23 cellular contexts compared by ENCODE assay signal in genomic region chr9:114771901-114772300, GRCh38. TPM values are rescaled to one million over a fixed set of nuclear protein-coding genes. Genes with fewer than 3 reads are reported as not detected.
A peak's percentile ranks its signal among the peaks of the same experiment; 100 is the strongest.
DNase-seq lines count a peak whose midpoint lies in the region; ATAC-seq and TF ChIP-seq lines count a peak whose summit lies in the region.
"Had no signal": no experiment of that assay in that cellular context is flagged by ENCODE, and none has a peak within 500 bp of the region (broad histone marks: within the 10 kb centered on the region; RNA-seq: fewer than 3 reads in every experiment).

No MANE protein-coding gene starts in this region.

- intact Hi-C loops in right lobe of liver (cut with DNase I): no loop called here

- no peak overlapping the region for H2AFZ ChIP-seq in Karpas-422 (ENCODE audit: low read length)
- H2AFZ ChIP-seq in MM.1S (ENCODE audit: low read length): no peak overlapping the region
- H2AFZ ChIP-seq: GM23338 had no signal

- peaks cover 21% of the 10 kb centered on the region for H3F3A ChIP-seq in MM.1S (ENCODE audit: insufficient read depth, low read length)

- no peaks in the 10 kb centered on the region for H3K27me3 ChIP-seq in Karpas-422 (ENCODE audit: low read length)
- H3K27me3 ChIP-seq in MM.1S (replicated peaks; ENCODE audit: insufficient read depth, low read length): no peaks in the 10 kb centered on the region
- no peaks in the 10 kb centered on the region for H3K27me3 ChIP-seq in right lobe of liver
- H3K27me3 ChIP-seq: Peyer's patch, SJSA1 had no signal

- ATAC-seq in right lobe of liver: no peak
- ATAC-seq in GM21390 (IDR thresholded peaks at IDR 0.05; ENCODE audit: unreplicated experiment): no peak
- ATAC-seq: GM12878, GM23338, HCT116, Right ventricle myocardium inferior had no signal

- TF ChIP-seq CTCF in epithelial cell of esophagus (IDR thresholded peaks at IDR 0.05; ENCODE audit: insufficient read depth, low read depth, low read length, missing control alignments): no peak
- no peak for TF ChIP-seq CTCF in MM.1S (IDR thresholded peaks at IDR 0.05; ENCODE audit: low read length)
- no peak for TF ChIP-seq CTCF in right lobe of liver (IDR thresholded peaks at IDR 0.05)

- WGBS in right lobe of liver (ENCODE audit: insufficient coverage, low coverage, low lambda C conversion rate, missing lambda C conversion rate): 75% methylated on average over 6 of the region's 6 CpGs

- H4K20me1 ChIP-seq in Karpas-422 (ENCODE audit: insufficient read depth, low read depth, low read length) (no peaks in the 10 kb centered on the region), MM.1S (ENCODE audit: insufficient read depth, low read length) (no peaks in the 10 kb centered on the region)

- H3K4me2 ChIP-seq in Karpas-422 (ENCODE audit: low read depth, low read length, poor library complexity, severe bottlenecking) (peak overlapping the region; percentile 34), MM.1S (ENCODE audit: low read depth, low read length) (no peak overlapping the region)
- H3K4me2 ChIP-seq: GM23338 had no signal

- no peaks in the 10 kb centered on the region for H3K36me3 ChIP-seq in Karpas-422 (ENCODE audit: insufficient read depth, low read length)
- H3K36me3 ChIP-seq in MM.1S (replicated peaks; ENCODE audit: insufficient read depth, low read length): no peaks in the 10 kb centered on the region
- H3K36me3 ChIP-seq in right lobe of liver: no peaks in the 10 kb centered on the region
- H3K36me3 ChIP-seq: Peyer's patch, SJSA1 had no signal

- H3K79me2 ChIP-seq in Karpas-422 (ENCODE audit: low read length) (no peaks in the 10 kb centered on the region), MM.1S (ENCODE audit: low read length) (no peaks in the 10 kb centered on the region)

- TF ChIP-seq POLR2A in right lobe of liver (IDR thresholded peaks at IDR 0.05): no peak

- H3K9ac ChIP-seq in Karpas-422 (ENCODE audit: low read length): no peak overlapping the region
- H3K9ac ChIP-seq in MM.1S (ENCODE audit: low read length): no peak overlapping the region

- H3K4me3 ChIP-seq in Karpas-422 (ENCODE audit: low read length): no peak overlapping the region
- H3K4me3 ChIP-seq in epithelial cell of esophagus (ENCODE audit: low read length): no peak overlapping the region
- H3K4me3 ChIP-seq in MM.1S (ENCODE audit: low read length): no peak overlapping the region
- no peak overlapping the region for H3K4me3 ChIP-seq in right lobe of liver
- H3K4me3 ChIP-seq: GM12878, GM23338, Peyer's patch, SJSA1 had no signal

- peak overlapping the region; percentile 89 for H3K27ac ChIP-seq in Karpas-422 (ENCODE audit: low read length)
- no peak overlapping the region for H3K27ac ChIP-seq in MM.1S (ENCODE audit: low read length)
- H3K27ac ChIP-seq in right lobe of liver: no peak overlapping the region
- H3K27ac ChIP-seq: Peyer's patch, SJSA1 had no signal

- DNase-seq in EH (ENCODE audit: low read depth) (peak; percentile 4), Karpas-422 (no peak), amniotic epithelial cell (ENCODE audit: low read depth) (peak; percentile 59), epithelial cell of esophagus (ENCODE audit: low read depth) (peak; percentile 75), MM.1S (no peak), right lobe of liver (no peak)
- no peak for DNase-seq in activated CD4-positive, alpha-beta T cell treated with anti-CD3 and anti-CD28 coated beads, Interleukin-2, amount 50 U/mL, for 4 hours
- DNase-seq: DMS53; EL; NCI-H1105; NCI-H146; NCI-H2029 treated with DMSO at 0.1 percent for 48 hours; NCI-H345; NCI-H524; NCI-H774; NK-92 treated with Interleukin-12 subunit alpha and Interleukin-12 subunit beta, amount 100 ng/mL, for 24 hours; Peyer's patch had no signal

- H3K4me1 ChIP-seq in Karpas-422 (ENCODE audit: low read length): peaks cover 76% of the 10 kb centered on the region
- H3K4me1 ChIP-seq in MM.1S (ENCODE audit: low read length): peaks cover 33% of the 10 kb centered on the region
- no peaks in the 10 kb centered on the region for H3K4me1 ChIP-seq in right lobe of liver
- H3K4me1 ChIP-seq: Peyer's patch, SJSA1 had no signal

- H3K9me3 ChIP-seq in Karpas-422 (ENCODE audit: low read length) (no peaks in the 10 kb centered on the region), MM.1S (replicated peaks; ENCODE audit: insufficient read depth, low read length) (no peaks in the 10 kb centered on the region), right lobe of liver (no peaks in the 10 kb centered on the region)
- H3K9me3 ChIP-seq: Peyer's patch, SJSA1 had no signal

- H3K9me2 ChIP-seq in Karpas-422 (replicated peaks; ENCODE audit: insufficient read depth, low read length) (no peaks in the 10 kb centered on the region), MM.1S (replicated peaks; ENCODE audit: insufficient read depth, low read length) (no peaks in the 10 kb centered on the region)

RNA-seq across cellular contexts. Expression of gene TNFSF15, which starts 33.9 kb away (rescaled TPM):
- total RNA-seq in Karpas-422 (2014; rRNA removed; shearing (Covaris generic); ENCODE audit: low replicate concordance): 20.6 and 32.5 TPM in 2 replicates
- total RNA-seq in right lobe of liver: under 1 TPM in 5 of 6 experiments, not detected in 1; 0.04 to 0.35 (median 0.06) TPM
- total RNA-seq: GM12878, SJSA1 had no signal

Comparison
In these comparisons a context has a peak if more than half of its experiments do, and no peak if none do; other contexts are left out.
1. DNase-seq: peak in EH (single experiment), amniotic epithelial cell (single experiment) and epithelial cell of esophagus (single experiment); none in Karpas-422 (single experiment), MM.1S (single experiment), right lobe of liver (0 of 3) and activated CD4-positive, alpha-beta T cell treated with anti-CD3 and anti-CD28 coated beads, Interleukin-2, amount 50 U/mL, for 4 hours (0 of 2).
2. RNA of gene TNFSF15, which starts 33.9 kb away (total RNA-seq): 20.6 to 32.5 TPM in Karpas-422; 0.04 to 0.35 TPM in right lobe of liver; every median in the first group is over 10 times any median in the second.